Comparison of ENCODE assay signal across 26 cellular contexts in genomic region chr22:27270818-27271510, GRCh38.
A peak's percentile ranks its signal among the peaks of the same experiment; 100 is the strongest.
DNase-seq lines count a peak whose midpoint lies in the region; ATAC-seq, FAIRE-seq and TF ChIP-seq lines count a peak whose summit lies in the region.
"Had no signal": no experiment of that assay in that cellular context is flagged by ENCODE, and none has a peak within 500 bp of the region (broad histone marks: within the 10 kb centered on the region; RNA-seq: fewer than 3 reads in every experiment).

No MANE protein-coding gene starts in this region.

- H3K4me2 ChIP-seq in astrocyte (ENCODE audit: low read length) = peak overlapping the region; percentile 44
- H3K4me2 ChIP-seq: smooth muscle cell had no signal

- H3K4me1 ChIP-seq in astrocyte (ENCODE audit: insufficient read depth, low read length) (peaks cover 7% of the 10 kb centered on the region), heart left ventricle (peaks cover 0 to 12% (median 0%) of the 10 kb centered on the region in 12 donors)
- H3K4me1 ChIP-seq: transverse colon had no signal

- H3K36me3 Mint-ChIP-seq in astrocyte (ENCODE audit: low read depth, unreplicated experiment) = peaks cover 5% of the 10 kb centered on the region
- H3K36me3 Mint-ChIP-seq: activated naive CD4-positive, alpha-beta T cell treated with anti-CD3 and anti-CD28 coated beads, Interleukin-2, amount 50 U/mL, for 72 hours; CD8-positive, alpha-beta memory T cell; T-cell had no signal

- H3K27ac ChIP-seq in astrocyte (ENCODE audit: low read depth, low read length) = no peak overlapping the region
- no peak overlapping the region for H3K27ac ChIP-seq in heart left ventricle
- H3K27ac ChIP-seq: brain microvascular endothelial cell, transverse colon had no signal

- peak; percentile 44 for DNase-seq in NCI-H1694 treated with DMSO at 0.1 percent for 48 hours (lab: John Stamatoyannopoulos, UW)
- DNase-seq in astrocyte (ENCODE audit: low read depth) = no peak
- DNase-seq in heart left ventricle = peak in 3 of 5 donors; percentile 48 to 64 (median 49)
- DNase-seq in occipital lobe (lab: John Stamatoyannopoulos, UW) = peak; percentile 61
- no peak for DNase-seq in RCC 7860 (ENCODE audit: low spot score)
- DNase-seq in effector CD8-positive, alpha-beta T cell (lab: John Stamatoyannopoulos, UW) = no peak
- DNase-seq in C1 segment of cervical spinal cord (lab: John Stamatoyannopoulos, UW) = no peak
- DNase-seq: activated CD4-positive, alpha-beta T cell treated with anti-CD3 and anti-CD28 coated beads, Interleukin-2, amount 10 ng/mL, durations not matched to agents 24 days and 14 days; brain microvascular endothelial cell; CD8-positive, alpha-beta memory T cell; H9; mammary epithelial cell; NCI-H1048; NCI-H2029; NCI-H526; SHP77 treated with DMSO at 0.1 percent for 48 hours; stimulated activated CD4-positive, alpha-beta T cell treated with anti-CD3 and anti-CD28 coated beads, Interleukin-2, amount 100 ng/mL, for 48 hours; T-cell; transverse colon had no signal

- TF ChIP-seq CTCF in astrocyte (IDR thresholded peaks at IDR 0.05; ENCODE audit: insufficient read depth, low read depth, low read length) (no peak), heart left ventricle (IDR thresholded peaks at IDR 0.05) (no peak)

- peaks cover 6% of the 10 kb centered on the region for H3K27me3 ChIP-seq in astrocyte (ENCODE audit: insufficient read depth, low read length)
- H3K27me3 ChIP-seq in heart left ventricle = peaks cover 0 to 5% (median 2%) of the 10 kb centered on the region in 9 donors
- H3K27me3 ChIP-seq: brain microvascular endothelial cell had no signal

- intact Hi-C loops in heart left ventricle (cut with DNase I) = no loop called here

- peaks cover 6% of the 10 kb centered on the region for H3K9me3 Mint-ChIP-seq in astrocyte (ENCODE audit: unreplicated experiment)
- H3K9me3 Mint-ChIP-seq: activated CD4-positive, alpha-beta T cell treated with anti-CD3 and anti-CD28 coated beads, Interleukin-2, amount 10 ng/mL, durations not matched to agents 24 days and 14 days; activated naive CD4-positive, alpha-beta T cell treated with anti-CD3 and anti-CD28 coated beads, Interleukin-2, amount 50 U/mL, for 72 hours; dendritic cell treated with granulocyte-macrophage colony-stimulating factor and Interleukin-4, amounts not matched to agents 40 ng/mL and 50 ng/mL, for 4 days; H9; stimulated activated naive CD8-positive, alpha-beta T cell treated with anti-CD3 and anti-CD28 coated beads, Interleukin-15, Interleukin-2, amounts not matched to agents 100 ng/mL and 50 ng/mL, for 24 hours; T-cell had no signal

- H4K20me1 ChIP-seq in astrocyte (ENCODE audit: insufficient read depth, low read length) = no peaks in the 10 kb centered on the region

- no peak for TF ChIP-seq POLR2A in heart left ventricle (IDR thresholded peaks at IDR 0.05)

- H3K4me3 ChIP-seq in astrocyte (ENCODE audit: insufficient read depth, low read depth, low read length) = no peak overlapping the region
- no peak overlapping the region for H3K4me3 ChIP-seq in heart left ventricle
- H3K4me3 ChIP-seq: smooth muscle cell, transverse colon had no signal

- no peak overlapping the region for H3K27ac Mint-ChIP-seq in astrocyte (ENCODE audit: unreplicated experiment)
- H3K27ac Mint-ChIP-seq: activated CD4-positive, alpha-beta T cell treated with anti-CD3 and anti-CD28 coated beads, Interleukin-2, amount 10 ng/mL, durations not matched to agents 24 days and 14 days; activated naive CD4-positive, alpha-beta T cell treated with anti-CD3 and anti-CD28 coated beads, Interleukin-2, amount 50 U/mL, for 72 hours; CD8-positive, alpha-beta memory T cell; dendritic cell treated with granulocyte-macrophage colony-stimulating factor and Interleukin-4, amounts not matched to agents 40 ng/mL and 50 ng/mL, for 4 days; H9; stimulated activated naive CD8-positive, alpha-beta T cell treated with anti-CD3 and anti-CD28 coated beads, Interleukin-15, Interleukin-2, amounts not matched to agents 100 ng/mL and 50 ng/mL, for 24 hours; T-cell had no signal

- no peak overlapping the region for H3K4me3 Mint-ChIP-seq in astrocyte (ENCODE audit: unreplicated experiment)
- H3K4me3 Mint-ChIP-seq: activated CD4-positive, alpha-beta T cell treated with anti-CD3 and anti-CD28 coated beads, Interleukin-2, amount 10 ng/mL, durations not matched to agents 24 days and 14 days; CD8-positive, alpha-beta memory T cell; dendritic cell treated with granulocyte-macrophage colony-stimulating factor and Interleukin-4, amounts not matched to agents 40 ng/mL and 50 ng/mL, for 4 days; H9; stimulated activated naive CD8-positive, alpha-beta T cell treated with anti-CD3 and anti-CD28 coated beads, Interleukin-15, Interleukin-2, amounts not matched to agents 100 ng/mL and 50 ng/mL, for 24 hours; T-cell had no signal

- FAIRE-seq in astrocyte (lab: Jason Lieb, UNC) (no peak), RCC 7860 (lab: Jason Lieb, UNC) (no peak)
- FAIRE-seq: endothelial cell of umbilical vein, islet of Langerhans had no signal

- 18 to 34% (median 25%) methylated on average over 13 to 18 of the region's 18 CpGs for WGBS in heart left ventricle, 4 donors

- H3K27me3 Mint-ChIP-seq in astrocyte (ENCODE audit: low read depth, unreplicated experiment) = peaks cover 13% of the 10 kb centered on the region

- peak overlapping the region; percentile 51 for H2AFZ ChIP-seq in astrocyte (ENCODE audit: low read depth, low read length)

- no peaks in the 10 kb centered on the region for H3K79me2 ChIP-seq in astrocyte (ENCODE audit: insufficient read depth, low read length)

- H3K9me3 ChIP-seq in astrocyte (ENCODE audit: insufficient read depth, low read depth, low read length) (no peaks in the 10 kb centered on the region), heart left ventricle (no peaks in the 10 kb centered on the region)
- H3K9me3 ChIP-seq: transverse colon had no signal

- H3K9ac ChIP-seq in astrocyte (ENCODE audit: low read length) = no peak overlapping the region

- peaks cover 11% of the 10 kb centered on the region for H3K4me1 Mint-ChIP-seq in astrocyte (ENCODE audit: low read depth, unreplicated experiment)
- H3K4me1 Mint-ChIP-seq: activated CD4-positive, alpha-beta T cell treated with anti-CD3 and anti-CD28 coated beads, Interleukin-2, amount 10 ng/mL, durations not matched to agents 24 days and 14 days; CD8-positive, alpha-beta memory T cell; T-cell had no signal

- ATAC-seq in heart left ventricle (peak in 3 of 4 donors; percentile 73 to 90 (median 81)), HG03460 (IDR thresholded peaks at IDR 0.05; ENCODE audit: unreplicated experiment) (no peak)
- ATAC-seq: activated naive CD4-positive, alpha-beta T cell treated with anti-CD3 and anti-CD28 coated beads, Interleukin-2, amount 50 U/mL, for 72 hours; T-cell had no signal

- H3K36me3 ChIP-seq in astrocyte (ENCODE audit: insufficient read depth, low read length) = no peaks in the 10 kb centered on the region
- no peaks in the 10 kb centered on the region for H3K36me3 ChIP-seq in heart left ventricle
- H3K36me3 ChIP-seq: brain microvascular endothelial cell, transverse colon had no signal

Comparison
In these comparisons a context has a peak if more than half of its experiments do, and no peak if none do; other contexts are left out.
1. DNase-seq: peak in NCI-H1694 treated with DMSO at 0.1 percent for 48 hours (single experiment), heart left ventricle (3 of 5) and occipital lobe (single experiment); none in astrocyte (single experiment), RCC 7860 (single experiment), effector CD8-positive, alpha-beta T cell (single experiment) and C1 segment of cervical spinal cord (0 of 14).